In the genomic region with DNA sequence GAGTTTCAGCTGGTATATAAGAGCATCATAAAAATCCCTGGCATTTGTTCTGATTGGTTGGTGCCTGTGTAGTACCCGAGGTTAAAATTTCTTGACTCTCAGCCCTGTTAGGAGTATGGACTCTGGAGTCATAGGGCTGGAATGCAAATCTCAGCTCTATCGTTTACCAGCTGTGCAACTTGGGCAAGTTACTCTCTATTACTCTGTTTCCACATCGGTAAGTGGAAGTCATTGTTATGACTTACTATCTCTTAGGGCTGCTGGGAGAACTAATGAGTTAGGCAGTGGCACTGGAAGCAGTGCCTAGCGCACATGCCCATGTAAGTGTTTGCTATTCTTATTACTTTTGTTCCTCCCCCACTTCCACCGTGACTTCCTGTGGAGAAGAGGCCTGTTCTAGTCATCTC, we compare ENCODE assay signal across 19 cellular contexts.
DNase-seq lines count a peak whose midpoint lies in the region; ATAC-seq lines count a peak whose summit lies in the region.
"Had no signal": no experiment of that assay in that cellular context is flagged by ENCODE, and none has a peak within 500 bp of the region (broad histone marks: within the 10 kb centered on the region; RNA-seq: fewer than 3 reads in every experiment).

No MANE protein-coding gene starts in this region.

- H3K9ac ChIP-seq in stomach smooth muscle (ENCODE audit: low read length in 2 of 2): no peak overlapping the region

- H3K4me1 ChIP-seq in stomach smooth muscle (ENCODE audit: control insufficient read depth, insufficient read depth, low read length): peaks cover 56% of the 10 kb centered on the region

- H3K27ac ChIP-seq in stomach smooth muscle (ENCODE audit: low read length): peak overlapping the region; percentile 85
- H3K27ac ChIP-seq: 22Rv1, neutrophil, suprapubic skin had no signal

- no peak overlapping the region for H3K4me3 ChIP-seq in stomach smooth muscle (ENCODE audit: low read length in 2 of 2)
- H3K4me3 ChIP-seq: suprapubic skin had no signal

- ATAC-seq in GM18873 (IDR thresholded peaks at IDR 0.05; ENCODE audit: low FRiP score, unreplicated experiment): no peak
- ATAC-seq: WTC11 had no signal

- H3K36me3 ChIP-seq in stomach smooth muscle (ENCODE audit: control insufficient read depth in 2 of 2, insufficient read depth in 2 of 2, low read length in 2 of 2): no peaks in the 10 kb centered on the region
- H3K36me3 ChIP-seq: neutrophil, suprapubic skin had no signal

- no peaks in the 10 kb centered on the region for H3K27me3 ChIP-seq in stomach smooth muscle (ENCODE audit: control insufficient read depth in 1 of 2, insufficient read depth in 2 of 2, low read length in 2 of 2)

- DNase-seq in DMS153 (lab: John Stamatoyannopoulos, UW) (peak; percentile 12), DMS153 treated with DMSO at 0.1 percent for 48 hours (lab: John Stamatoyannopoulos, UW; ENCODE audit: unreplicated experiment) (no peak), T1000 (lab: John Stamatoyannopoulos, UW) (peak; percentile 6), fibroblast of peridontal ligament (ENCODE audit: extremely low read depth) (peak; percentile 93), NCI-H2081 (lab: John Stamatoyannopoulos, UW) (no peak)
- no peak for DNase-seq in stimulated activated CD4-positive, alpha-beta T cell treated with anti-CD3 and anti-CD28 coated beads, Interleukin-4, amount 100 ng/mL, for 4 hours
- DNase-seq: DMS 273 treated with DMSO at 0.1 percent for 48 hours; erythroblast; immature natural killer cell; KBM-7; mesendoderm; NK-92 treated with Interleukin-12 subunit alpha and Interleukin-12 subunit beta, amount 100 ng/mL, for 24 hours; small intestine had no signal

- H3K9me3 ChIP-seq in stomach smooth muscle (ENCODE audit: control insufficient read depth in 2 of 2, low read length in 2 of 2): no peaks in the 10 kb centered on the region
- H3K9me3 ChIP-seq: neutrophil, suprapubic skin had no signal

Comparison
In these comparisons a context has a peak if more than half of its experiments do, and no peak if none do; other contexts are left out.
1. DNase-seq: peak in DMS153 (single experiment), T1000 (single experiment) and fibroblast of peridontal ligament (single experiment); none in DMS153 treated with DMSO at 0.1 percent for 48 hours (single experiment), stimulated activated CD4-positive, alpha-beta T cell treated with anti-CD3 and anti-CD28 coated beads, Interleukin-4, amount 100 ng/mL, for 4 hours (0 of 2) and NCI-H2081 (0 of 2).